1 cellular context compared by ENCODE assay signal in the genomic region with DNA sequence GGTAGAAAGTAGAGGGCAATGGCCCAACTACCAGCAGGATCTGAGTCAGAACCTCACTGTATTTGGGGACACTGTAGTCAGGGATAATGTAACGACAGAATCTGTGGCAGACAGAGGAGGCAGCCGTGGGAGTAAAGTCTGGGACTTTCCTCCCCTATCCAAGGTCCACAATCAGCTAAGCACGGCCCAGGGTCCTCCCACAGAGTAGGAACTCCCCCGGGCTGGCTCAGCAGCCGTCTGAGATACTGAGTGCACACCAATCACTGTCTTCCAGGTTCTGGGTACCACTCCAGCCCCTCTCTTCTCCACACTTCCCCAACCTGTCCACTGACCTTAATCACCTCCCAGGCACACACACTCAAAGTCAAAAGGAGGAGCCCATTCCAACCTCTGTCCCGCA.
TF ChIP-seq lines count a peak whose summit lies in the region.

No MANE protein-coding gene starts in this region.

TF ChIP-seq in GM12878, 131 proteins besides CTCF, POLR2A, EP300 and RAD21 (continued from another document):
- TF ChIP-seq, protein P1, sequence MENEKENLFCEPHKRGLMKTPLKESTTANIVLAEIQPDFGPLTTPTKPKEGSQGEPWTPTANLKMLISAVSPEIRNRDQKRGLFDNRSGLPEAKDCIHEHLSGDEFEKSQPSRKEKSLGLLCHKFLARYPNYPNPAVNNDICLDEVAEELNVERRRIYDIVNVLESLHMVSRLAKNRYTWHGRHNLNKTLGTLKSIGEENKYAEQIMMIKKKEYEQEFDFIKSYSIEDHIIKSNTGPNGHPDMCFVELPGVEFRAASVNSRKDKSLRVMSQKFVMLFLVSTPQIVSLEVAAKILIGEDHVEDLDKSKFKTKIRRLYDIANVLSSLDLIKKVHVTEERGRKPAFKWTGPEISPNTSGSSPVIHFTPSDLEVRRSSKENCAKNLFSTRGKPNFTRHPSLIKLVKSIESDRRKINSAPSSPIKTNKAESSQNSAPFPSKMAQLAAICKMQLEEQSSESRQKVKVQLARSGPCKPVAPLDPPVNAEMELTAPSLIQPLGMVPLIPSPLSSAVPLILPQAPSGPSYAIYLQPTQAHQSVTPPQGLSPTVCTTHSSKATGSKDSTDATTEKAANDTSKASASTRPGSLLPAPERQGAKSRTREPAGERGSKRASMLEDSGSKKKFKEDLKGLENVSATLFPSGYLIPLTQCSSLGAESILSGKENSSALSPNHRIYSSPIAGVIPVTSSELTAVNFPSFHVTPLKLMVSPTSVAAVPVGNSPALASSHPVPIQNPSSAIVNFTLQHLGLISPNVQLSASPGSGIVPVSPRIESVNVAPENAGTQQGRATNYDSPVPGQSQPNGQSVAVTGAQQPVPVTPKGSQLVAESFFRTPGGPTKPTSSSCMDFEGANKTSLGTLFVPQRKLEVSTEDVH (IDR thresholded peaks at IDR 0.05; ENCODE audit: low read depth, partially characterized antibody): no peak
